23 cellular contexts compared by ENCODE assay signal in the genomic region with DNA sequence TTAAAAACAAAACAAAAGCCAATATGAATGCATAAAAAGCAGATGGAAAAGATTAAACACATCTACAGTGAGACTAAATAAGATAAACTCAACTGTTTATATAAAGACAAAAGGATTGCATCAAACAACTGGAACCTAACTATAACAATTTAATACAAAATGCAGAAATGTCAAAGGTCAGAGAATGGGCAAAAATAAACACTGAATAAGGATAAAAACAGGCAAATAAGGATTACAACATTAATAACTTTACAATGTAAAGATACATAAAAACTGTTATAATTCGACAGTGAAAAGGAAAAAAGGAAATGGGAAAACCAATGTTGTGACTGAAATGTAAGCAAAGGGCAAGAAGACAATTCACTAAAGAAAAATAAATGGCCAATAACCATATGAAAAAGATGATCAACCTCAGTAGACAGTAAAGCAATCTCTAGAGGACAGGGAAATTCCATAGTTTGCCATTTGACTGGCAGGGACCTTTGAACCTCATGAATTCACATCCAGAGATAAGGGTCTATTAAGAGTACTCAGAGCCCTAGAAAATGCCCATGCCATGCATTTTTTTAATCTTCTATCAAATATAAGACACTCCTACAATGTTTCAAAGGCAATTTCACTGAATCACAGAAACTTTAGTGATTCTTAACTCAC.
DNase-seq lines count a peak whose midpoint lies in the region; ATAC-seq and TF ChIP-seq lines count a peak whose summit lies in the region.
"Had no signal": no experiment of that assay in that cellular context is flagged by ENCODE, and none has a peak within 500 bp of the region (broad histone marks: within the 10 kb centered on the region; RNA-seq: fewer than 3 reads in every experiment).

No MANE protein-coding gene starts in this region.

- H3K27ac ChIP-seq in SU-DHL-6 (ENCODE audit: low read depth, low read length) = peak overlapping the region; percentile 31; the same call in 1 of the 2 replicates
- H3K27ac ChIP-seq in hepatocyte = no peak overlapping the region
- no peak overlapping the region for H3K27ac ChIP-seq in caudate nucleus (ENCODE audit: low read depth, low read length)
- H3K27ac ChIP-seq: body of pancreas had no signal

- no peaks in the 10 kb centered on the region for H3K9me3 ChIP-seq in SU-DHL-6 (ENCODE audit: insufficient read depth, low read length)
- H3K9me3 ChIP-seq in hepatocyte (ENCODE audit: low read depth) = no peaks in the 10 kb centered on the region
- H3K9me3 ChIP-seq in MG63 = no peaks in the 10 kb centered on the region; the same call in 1 of the 2 replicates
- H3K9me3 ChIP-seq: body of pancreas, spleen had no signal

- no peaks in the 10 kb centered on the region for H3K9me3 Mint-ChIP-seq in activated naive CD8-positive, alpha-beta T cell treated with anti-CD3 and anti-CD28 coated beads, Interleukin-2, amount 50 U/mL, for 24 hours
- no peaks in the 10 kb centered on the region for H3K9me3 Mint-ChIP-seq in activated naive CD8-positive, alpha-beta T cell treated with anti-CD3 and anti-CD28 coated beads for 36 hours
- H3K9me3 Mint-ChIP-seq: activated CD8-positive, alpha-beta T cell treated with anti-CD3 and anti-CD28 coated beads for 36 hours; activated naive CD4-positive, alpha-beta T cell treated with anti-CD3 and anti-CD28 coated beads, Interleukin-2, amount 50 U/mL, for 72 hours; activated T-cell treated with anti-CD3 and anti-CD28 coated beads, Interleukin-2, amount 50 U/mL, for 24 hours had no signal

- H3K36me3 ChIP-seq in SU-DHL-6 (ENCODE audit: low read length) (peaks cover 6% of the 10 kb centered on the region; the same call in 1 of the 2 replicates), hepatocyte (replicated peaks; ENCODE audit: insufficient read depth, low read depth) (no peaks in the 10 kb centered on the region), MG63 (peaks cover 3% of the 10 kb centered on the region)

- H3K4me1 Mint-ChIP-seq in activated naive CD8-positive, alpha-beta T cell treated with anti-CD3 and anti-CD28 coated beads, Interleukin-2, amount 50 U/mL, for 24 hours = peaks cover 58% of the 10 kb centered on the region
- peaks cover 33% of the 10 kb centered on the region for H3K4me1 Mint-ChIP-seq in activated naive CD8-positive, alpha-beta T cell treated with anti-CD3 and anti-CD28 coated beads for 36 hours
- H3K4me1 Mint-ChIP-seq: neural crest cell had no signal

- ATAC-seq in activated naive CD8-positive, alpha-beta T cell treated with anti-CD3 and anti-CD28 coated beads, Interleukin-2, amount 50 U/mL, for 24 hours = no peak
- ATAC-seq: activated CD8-positive, alpha-beta T cell treated with anti-CD3 and anti-CD28 coated beads for 36 hours; body of pancreas had no signal

- no peaks in the 10 kb centered on the region for H3K27me3 Mint-ChIP-seq in activated naive CD8-positive, alpha-beta T cell treated with anti-CD3 and anti-CD28 coated beads, Interleukin-2, amount 50 U/mL, for 24 hours
- H3K27me3 Mint-ChIP-seq in activated naive CD8-positive, alpha-beta T cell treated with anti-CD3 and anti-CD28 coated beads for 36 hours = no peaks in the 10 kb centered on the region
- H3K27me3 Mint-ChIP-seq: activated CD8-positive, alpha-beta T cell treated with anti-CD3 and anti-CD28 coated beads for 36 hours; activated T-cell treated with anti-CD3 and anti-CD28 coated beads, Interleukin-2, amount 50 U/mL, for 24 hours had no signal

- H3K4me3 ChIP-seq in SU-DHL-6 (ENCODE audit: insufficient read depth, low read length, poor library complexity, severe bottlenecking) = no peak overlapping the region
- no peak overlapping the region for H3K4me3 ChIP-seq in hepatocyte
- H3K4me3 ChIP-seq in MG63 = no peak overlapping the region
- H3K4me3 ChIP-seq: BLaER1 treated with 17β-estradiol and CSF1 and Interleukin-3, amounts not matched to agents 10 nM and 100 nM; body of pancreas; spleen had no signal

- no peak overlapping the region for H2AFZ ChIP-seq in SU-DHL-6 (ENCODE audit: low read depth, low read length, severe bottlenecking)
- no peak overlapping the region for H2AFZ ChIP-seq in hepatocyte

- TF ChIP-seq CTCF in SU-DHL-6 (IDR thresholded peaks at IDR 0.05; ENCODE audit: insufficient read depth, low read length, poor library complexity, severe bottlenecking) = no peak
- no peak for TF ChIP-seq CTCF in hepatocyte (IDR thresholded peaks at IDR 0.05; ENCODE audit: poor library complexity)

- no peak overlapping the region for H3K9ac ChIP-seq in SU-DHL-6 (ENCODE audit: low read length)
- H3K9ac ChIP-seq: BLaER1 treated with 17β-estradiol and CSF1 and Interleukin-3, amounts not matched to agents 10 nM and 100 nM had no signal

- DNase-seq in activated naive CD8-positive, alpha-beta T cell treated with anti-CD3 and anti-CD28 coated beads, Interleukin-2, amount 50 U/mL, for 24 hours = no peak
- no peak for DNase-seq in activated naive CD8-positive, alpha-beta T cell treated with anti-CD3 and anti-CD28 coated beads for 36 hours
- DNase-seq in hepatocyte (ENCODE audit: low spot score) (no peak), iPS-NIHi7 (ENCODE audit: extremely low spot score) (no peak), caudate nucleus (lab: John Stamatoyannopoulos, UW) (no peak), MG63 (no peak), SK-N-DZ (ENCODE audit: low spot score) (no peak)
- DNase-seq: activated CD4-positive, CD25-positive, alpha-beta regulatory T cell; activated CD8-positive, alpha-beta T cell treated with anti-CD3 and anti-CD28 coated beads for 36 hours; activated T-cell treated with anti-CD3 and anti-CD28 coated beads, Interleukin-2, amount 50 U/mL, for 24 hours; body of pancreas; hypothalamus; Karpas-422; kidney; mesendoderm; NCI-H69; SHP77; spleen; stimulated activated CD4-positive, alpha-beta T cell treated with anti-CD3 and anti-CD28 coated beads, Interleukin-4, amount 100 ng/mL, for 4 hours had no signal

- peak overlapping the region; percentile 40 for H3K27ac Mint-ChIP-seq in activated naive CD8-positive, alpha-beta T cell treated with anti-CD3 and anti-CD28 coated beads, Interleukin-2, amount 50 U/mL, for 24 hours
- no peak overlapping the region for H3K27ac Mint-ChIP-seq in activated naive CD8-positive, alpha-beta T cell treated with anti-CD3 and anti-CD28 coated beads for 36 hours
- H3K27ac Mint-ChIP-seq: activated CD8-positive, alpha-beta T cell treated with anti-CD3 and anti-CD28 coated beads for 36 hours; activated naive CD4-positive, alpha-beta T cell treated with anti-CD3 and anti-CD28 coated beads, Interleukin-2, amount 50 U/mL, for 72 hours; activated T-cell treated with anti-CD3 and anti-CD28 coated beads, Interleukin-2, amount 50 U/mL, for 24 hours had no signal

- H3K79me2 ChIP-seq in SU-DHL-6 (ENCODE audit: insufficient read depth, low read length) (peaks cover 2% of the 10 kb centered on the region), hepatocyte (peaks cover 72% of the 10 kb centered on the region)

- H3K9me2 ChIP-seq in SU-DHL-6 (replicated peaks; ENCODE audit: insufficient read depth, low read length) (no peaks in the 10 kb centered on the region), hepatocyte (replicated peaks; ENCODE audit: insufficient read depth) (no peaks in the 10 kb centered on the region)

- no peaks in the 10 kb centered on the region for H4K20me1 ChIP-seq in SU-DHL-6 (ENCODE audit: low read depth, low read length)
- H4K20me1 ChIP-seq in hepatocyte (ENCODE audit: insufficient read depth, poor library complexity, severe bottlenecking) = no peaks in the 10 kb centered on the region

- H3K4me2 ChIP-seq in SU-DHL-6 (ENCODE audit: low read depth, low read length, poor library complexity, severe bottlenecking) = peak overlapping the region; percentile 28
- H3K4me2 ChIP-seq in hepatocyte = peak overlapping the region; percentile 41

- peaks cover 30% of the 10 kb centered on the region for H3K36me3 Mint-ChIP-seq in activated naive CD8-positive, alpha-beta T cell treated with anti-CD3 and anti-CD28 coated beads, Interleukin-2, amount 50 U/mL, for 24 hours (ENCODE audit: low read depth)
- peaks cover 32% of the 10 kb centered on the region for H3K36me3 Mint-ChIP-seq in activated naive CD8-positive, alpha-beta T cell treated with anti-CD3 and anti-CD28 coated beads for 36 hours

- no peak overlapping the region for H3K4me3 Mint-ChIP-seq in activated naive CD8-positive, alpha-beta T cell treated with anti-CD3 and anti-CD28 coated beads, Interleukin-2, amount 50 U/mL, for 24 hours
- no peak overlapping the region for H3K4me3 Mint-ChIP-seq in activated naive CD8-positive, alpha-beta T cell treated with anti-CD3 and anti-CD28 coated beads for 36 hours
- H3K4me3 Mint-ChIP-seq: activated CD8-positive, alpha-beta T cell treated with anti-CD3 and anti-CD28 coated beads for 36 hours; activated T-cell treated with anti-CD3 and anti-CD28 coated beads, Interleukin-2, amount 50 U/mL, for 24 hours; neural crest cell had no signal

- H3K4me1 ChIP-seq in hepatocyte (ENCODE audit: insufficient read depth) = peaks cover 20% of the 10 kb centered on the region

- 56% methylated on average over 1 of the region's 1 CpG for WGBS in hepatocyte (ENCODE audit: low lambda C conversion rate, missing lambda C conversion rate)

- H3K27me3 ChIP-seq in SU-DHL-6 (ENCODE audit: low read length) (no peaks in the 10 kb centered on the region), hepatocyte (no peaks in the 10 kb centered on the region), MG63 (no peaks in the 10 kb centered on the region)
- H3K27me3 ChIP-seq: BLaER1 treated with 17β-estradiol and CSF1 and Interleukin-3, amounts not matched to agents 10 nM and 100 nM; body of pancreas; spleen had no signal

- peaks cover 6% of the 10 kb centered on the region; the same call in 1 of the 2 replicates for H3F3A ChIP-seq in SU-DHL-6 (ENCODE audit: insufficient read depth)
